In the genomic region with DNA sequence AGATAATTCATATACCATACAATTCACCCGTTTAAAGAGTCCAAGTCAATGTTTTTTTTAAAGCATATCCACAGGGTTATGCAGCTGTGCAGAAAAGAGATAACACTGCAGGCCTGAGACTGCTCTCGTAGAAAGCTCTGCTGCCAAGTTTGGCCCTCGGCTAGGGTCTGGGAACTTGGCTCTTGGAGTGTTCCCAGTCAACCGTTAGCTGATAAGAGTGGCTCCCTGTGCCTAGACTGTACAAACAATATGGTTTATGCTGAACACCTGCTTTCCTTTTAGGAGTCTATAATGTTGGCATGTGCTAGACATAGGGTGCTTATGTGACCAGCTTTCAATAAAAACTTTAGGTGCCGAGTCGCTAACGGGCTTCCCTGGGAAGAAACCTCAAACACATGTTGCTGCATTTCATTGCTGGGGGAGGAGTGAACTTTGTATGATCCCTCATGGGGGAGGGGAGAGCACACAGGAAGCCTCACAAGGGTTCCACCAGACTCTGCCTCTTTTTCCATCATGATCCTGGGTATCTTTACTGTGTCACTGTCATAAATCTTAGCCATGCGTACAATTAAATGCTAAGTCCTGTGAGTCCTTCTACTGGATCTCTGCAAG, we compare ENCODE assay signal across 17 cellular contexts. TPM values are rescaled to one million over a fixed set of nuclear protein-coding genes. Genes with fewer than 3 reads are reported as not detected.
DNase-seq lines count a peak whose midpoint lies in the region; ATAC-seq, FAIRE-seq and TF ChIP-seq lines count a peak whose summit lies in the region.
"Had no signal": no experiment of that assay in that cellular context is flagged by ENCODE, and none has a peak within 500 bp of the region (broad histone marks: within the 10 kb centered on the region; RNA-seq: fewer than 3 reads in every experiment).

No MANE protein-coding gene starts in this region.

- no peaks in the 10 kb centered on the region for H3K27me3 Mint-ChIP-seq in activated T-helper 2 cell treated with anti-CD3 and anti-CD28 coated beads, Interferon-gamma antibody, Interleukin-2, Interleukin-4, amounts not matched to agents 10 μg/mL and 5 μg/mL and 100 μg/mL, durations not matched to agents 14 hours and 24 hours and 36 hours (ENCODE audit: low read depth)
- H3K27me3 Mint-ChIP-seq: activated CD8-positive, alpha-beta T cell treated with anti-CD3 and anti-CD28 coated beads for 36 hours; naive thymus-derived CD4-positive, alpha-beta T cell had no signal

- H3K9me3 ChIP-seq in cardiac muscle cell (ENCODE audit: low read depth) (no peaks in the 10 kb centered on the region), pancreas (no peaks in the 10 kb centered on the region)
- H3K9me3 ChIP-seq: upper lobe of left lung had no signal

- FAIRE-seq in pancreas (lab: Jason Lieb, UNC): no peak
- FAIRE-seq: GM12891 had no signal

- intact Hi-C loops in pancreas (cut with DNase I): no loop called here
- intact Hi-C loops in activated T-helper 2 cell treated with anti-CD3 and anti-CD28 coated beads, Interferon-gamma antibody, Interleukin-2, Interleukin-4, amounts not matched to agents 10 μg/mL and 5 μg/mL and 100 μg/mL, durations not matched to agents 14 hours and 24 hours and 36 hours (cut with micrococcal nuclease): no loop called here

- H3K36me3 Mint-ChIP-seq in activated T-helper 2 cell treated with anti-CD3 and anti-CD28 coated beads, Interferon-gamma antibody, Interleukin-2, Interleukin-4, amounts not matched to agents 10 μg/mL and 5 μg/mL and 100 μg/mL, durations not matched to agents 14 hours and 24 hours and 36 hours (ENCODE audit: low read depth): peaks cover 25% of the 10 kb centered on the region

- TF ChIP-seq CTCF in cardiac muscle cell (IDR thresholded peaks at IDR 0.05; ENCODE audit: low read depth, low read length): no peak
- TF ChIP-seq CTCF in pancreas (IDR thresholded peaks at IDR 0.05): no peak

- H3K27ac Mint-ChIP-seq in activated T-helper 2 cell treated with anti-CD3 and anti-CD28 coated beads, Interferon-gamma antibody, Interleukin-2, Interleukin-4, amounts not matched to agents 10 μg/mL and 5 μg/mL and 100 μg/mL, durations not matched to agents 14 hours and 24 hours and 36 hours: no peak overlapping the region
- H3K27ac Mint-ChIP-seq: activated CD8-positive, alpha-beta T cell treated with anti-CD3 and anti-CD28 coated beads for 36 hours; endodermal cell; naive thymus-derived CD4-positive, alpha-beta T cell had no signal

- no peaks in the 10 kb centered on the region for H3K27me3 ChIP-seq in cardiac muscle cell
- H3K27me3 ChIP-seq in pancreas: no peaks in the 10 kb centered on the region
- H3K27me3 ChIP-seq: upper lobe of left lung had no signal

- H3K4me1 ChIP-seq in cardiac muscle cell (ENCODE audit: low read depth) (peaks cover 15% of the 10 kb centered on the region), pancreas (peaks cover 0 to 6% (median 0%) of the 10 kb centered on the region in 3 donors)
- H3K4me1 ChIP-seq: upper lobe of left lung had no signal

- peaks cover 21% of the 10 kb centered on the region for H3K4me1 Mint-ChIP-seq in activated T-helper 2 cell treated with anti-CD3 and anti-CD28 coated beads, Interferon-gamma antibody, Interleukin-2, Interleukin-4, amounts not matched to agents 10 μg/mL and 5 μg/mL and 100 μg/mL, durations not matched to agents 14 hours and 24 hours and 36 hours (ENCODE audit: low read depth)

- H3K9me3 Mint-ChIP-seq in activated T-helper 2 cell treated with anti-CD3 and anti-CD28 coated beads, Interferon-gamma antibody, Interleukin-2, Interleukin-4, amounts not matched to agents 10 μg/mL and 5 μg/mL and 100 μg/mL, durations not matched to agents 14 hours and 24 hours and 36 hours: peaks cover 12% of the 10 kb centered on the region
- H3K9me3 Mint-ChIP-seq: endodermal cell had no signal

- DNase-seq in HUDEP-2 (lab: John Stamatoyannopoulos, UW; ENCODE audit: unreplicated experiment in 76 of 76) (peak in 54 of 76 experiments; percentile 1 to 70 (median 21)), SK-N-DZ (ENCODE audit: low spot score) (peak; percentile 47), cardiac muscle cell (ENCODE audit: low read depth in 1 of 2, low spot score in 1 of 2) (peak; percentile 80 to 90), pancreas (peak in 4 of 6 donors; percentile 26 to 66 (median 44)), NCI-H1436 treated with DMSO at 0.1 percent for 48 hours (lab: John Stamatoyannopoulos, UW) (no peak)
- no peak for DNase-seq in activated T-helper 2 cell treated with anti-CD3 and anti-CD28 coated beads, Interferon-gamma antibody, Interleukin-2, Interleukin-4, amounts not matched to agents 10 μg/mL and 5 μg/mL and 100 μg/mL, durations not matched to agents 14 hours and 24 hours and 36 hours (ENCODE audit: low spot score)
- DNase-seq: activated CD8-positive, alpha-beta T cell treated with anti-CD3 and anti-CD28 coated beads for 36 hours; endodermal cell; islet precursor cell; naive thymus-derived CD4-positive, alpha-beta T cell; NCI-H2107; retina; SIG-M5; stimulated activated CD4-positive, alpha-beta T cell treated with anti-CD3 and anti-CD28 coated beads, Interleukin-2, amount 100 ng/mL, for 48 hours had no signal

- H3K27ac ChIP-seq in cardiac muscle cell (peak overlapping the region; percentile 90), pancreas (no peak overlapping the region)
- H3K27ac ChIP-seq: upper lobe of left lung had no signal

- H3K4me3 ChIP-seq in cardiac muscle cell (no peak overlapping the region), pancreas (no peak overlapping the region)
- H3K4me3 ChIP-seq: upper lobe of left lung had no signal

- ATAC-seq in pancreas: peak; percentile 78 to 99 (median 90)
- no peak for ATAC-seq in HG02885 (IDR thresholded peaks at IDR 0.05; ENCODE audit: poor library complexity, unreplicated experiment)
- ATAC-seq: activated CD8-positive, alpha-beta T cell treated with anti-CD3 and anti-CD28 coated beads for 36 hours; naive thymus-derived CD4-positive, alpha-beta T cell had no signal

- no peak overlapping the region for H3K4me3 Mint-ChIP-seq in activated T-helper 2 cell treated with anti-CD3 and anti-CD28 coated beads, Interferon-gamma antibody, Interleukin-2, Interleukin-4, amounts not matched to agents 10 μg/mL and 5 μg/mL and 100 μg/mL, durations not matched to agents 14 hours and 24 hours and 36 hours (ENCODE audit: low read depth)
- H3K4me3 Mint-ChIP-seq: activated CD8-positive, alpha-beta T cell treated with anti-CD3 and anti-CD28 coated beads for 36 hours; endodermal cell; naive thymus-derived CD4-positive, alpha-beta T cell had no signal

- no peaks in the 10 kb centered on the region for H3K36me3 ChIP-seq in cardiac muscle cell
- H3K36me3 ChIP-seq in pancreas: no peaks in the 10 kb centered on the region
- H3K36me3 ChIP-seq: upper lobe of left lung had no signal

- 31 to 35% methylated on average over 8 of the region's 8 CpGs for WGBS in pancreas, 2 donors

RNA-seq across cellular contexts. Expression of gene RFX8, which starts 34.7 kb away (rescaled TPM):
- polyA plus RNA-seq in SK-N-DZ (2014; cell fraction: cytosol; rRNA removed): 0.36 TPM in 1 of 2 replicates, not detected in the other
- polyA plus RNA-seq in SK-N-DZ (2014; cell fraction: nucleus; rRNA removed): 0.22 and 0.65 TPM in 2 replicates
- 0.12 TPM in 1 of 2 replicates, not detected in the other for total RNA-seq in cardiac muscle cell
- polyA plus RNA-seq in cardiac muscle cell: not detected in 2 replicates
- total RNA-seq in pancreas: under 1 TPM in 2 of 6 donors, not detected in 4; 0.28 to 0.52 TPM
- polyA plus RNA-seq in pancreas: under 1 TPM; 0.15 to 0.40 TPM
- 1.3 and 1.6 TPM in 2 replicates for total RNA-seq in activated T-helper 2 cell treated with anti-CD3 and anti-CD28 coated beads, Interferon-gamma antibody, Interleukin-2, Interleukin-4, amounts not matched to agents 10 μg/mL and 5 μg/mL and 100 μg/mL, durations not matched to agents 14 hours and 24 hours and 36 hours
- total RNA-seq: endodermal cell had no signal
- polyA plus RNA-seq: naive thymus-derived CD4-positive, alpha-beta T cell had no signal

RNA-seq across cellular contexts. Expression of gene CREG2, which starts 52.9 kb away (rescaled TPM):
- polyA plus RNA-seq in SK-N-DZ (2014; cell fraction: cytosol; rRNA removed): 0.48 TPM in 1 of 2 replicates, not detected in the other
- polyA plus RNA-seq in SK-N-DZ (2014; cell fraction: nucleus; rRNA removed): not detected in 2 replicates
- total RNA-seq in cardiac muscle cell (4.3 and 4.9 TPM in 2 replicates), pancreas (under 1 TPM in 2 of 6 donors, not detected in 4; 0.12 to 0.19 TPM)
- polyA plus RNA-seq in cardiac muscle cell (2.2 and 4.1 TPM in 2 replicates), pancreas (under 1 TPM in 1 of 2 donors, not detected in 1; 0.05 TPM)
- not detected in 2 replicates for total RNA-seq in activated T-helper 2 cell treated with anti-CD3 and anti-CD28 coated beads, Interferon-gamma antibody, Interleukin-2, Interleukin-4, amounts not matched to agents 10 μg/mL and 5 μg/mL and 100 μg/mL, durations not matched to agents 14 hours and 24 hours and 36 hours
- total RNA-seq: activated CD8-positive, alpha-beta T cell treated with anti-CD3 and anti-CD28 coated beads for 36 hours had no signal
- polyA plus RNA-seq: naive thymus-derived CD4-positive, alpha-beta T cell had no signal

Comparison
In these comparisons a context has a peak if more than half of its experiments do, and no peak if none do; other contexts are left out.
1. DNase-seq: peak in HUDEP-2 (54 of 76), SK-N-DZ (single experiment), cardiac muscle cell (2 of 2) and pancreas (4 of 6); none in activated T-helper 2 cell treated with anti-CD3 and anti-CD28 coated beads, Interferon-gamma antibody, Interleukin-2, Interleukin-4, amounts not matched to agents 10 μg/mL and 5 μg/mL and 100 μg/mL, durations not matched to agents 14 hours and 24 hours and 36 hours (single experiment) and NCI-H1436 treated with DMSO at 0.1 percent for 48 hours (single experiment).